6 cellular contexts compared by ENCODE assay signal in the genomic region with DNA sequence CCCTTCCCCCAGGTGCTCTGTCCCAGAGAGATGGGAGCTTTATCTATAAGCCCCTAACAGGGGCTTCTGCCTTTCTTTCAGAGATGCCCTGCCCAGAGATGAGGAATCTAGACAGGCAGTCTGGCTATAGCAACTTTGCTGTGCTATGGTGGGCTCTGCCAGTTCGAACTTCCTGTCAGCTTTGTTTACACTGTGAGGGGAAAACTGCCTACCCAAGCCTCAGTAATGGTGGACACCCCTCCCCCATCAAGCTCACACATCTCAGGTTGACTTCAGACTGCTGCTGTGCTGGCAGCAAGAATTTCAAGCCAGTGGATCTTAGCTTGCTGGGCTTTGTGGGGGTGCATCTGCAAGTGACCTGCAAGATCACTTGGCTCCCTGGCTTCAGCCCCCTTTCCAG. TPM values are rescaled to one million over a fixed set of nuclear protein-coding genes. Genes with fewer than 3 reads are reported as not detected.
"Had no signal": no experiment of that assay in that cellular context is flagged by ENCODE, and none has a peak within 500 bp of the region (broad histone marks: within the 10 kb centered on the region; RNA-seq: fewer than 3 reads in every experiment).

No MANE protein-coding gene starts in this region.

- DNase-seq: GM23248, H9, HCEC 1CT, IMR-90, KBM-7 had no signal

- H3K9ac ChIP-seq: GM23248 had no signal

- H3K27ac ChIP-seq: GM23248 had no signal

- H2AFZ ChIP-seq: GM23248 had no signal

- H3K4me3 ChIP-seq: GM23248 had no signal

RNA-seq across cellular contexts. Expression of a gene that starts 21.5 kb away (rescaled TPM):
- polyA plus RNA-seq: GM23248, H1, IMR-90 had no signal
